8 cellular contexts compared by ENCODE assay signal in genomic region chr20:3276400-3277015, GRCh38. TPM values are rescaled to one million over a fixed set of nuclear protein-coding genes. Genes with fewer than 3 reads are reported as not detected.
DNase-seq lines count a peak whose midpoint lies in the region; ATAC-seq and TF ChIP-seq lines count a peak whose summit lies in the region.

No MANE protein-coding gene starts in this region.

- H3K4me3 Mint-ChIP-seq in Caco-2 (ENCODE audit: unreplicated experiment): no peak overlapping the region

- TF ChIP-seq CTCF in Caco-2 (IDR thresholded peaks at IDR 0.05; ENCODE audit: insufficient read depth in 1 of 2, low read depth in 1 of 2, low read length in 1 of 2, severe bottlenecking in 1 of 2, unreplicated experiment in 1 of 2) (peak; percentile 24 to 39), IMR-90 (conservative IDR thresholded peaks at IDR 0.05; ENCODE audit: low read depth, low read length) (peak; percentile 30), spleen (IDR thresholded peaks at IDR 0.05 in 8 of 11, conservative IDR thresholded peaks at IDR 0.05 in 3 of 11) (peak in 1 of 11 experiments; percentile 6)

- intact Hi-C loops in Caco-2 (cut with micrococcal nuclease; ENCODE audit: unreplicated experiment): loop anchor here (2.0 kb wide), 1 partner anchor 58 kb away; no protein-coding TSS in a partner anchor
- intact Hi-C loops in IMR-90 (cut with micrococcal nuclease): loop anchor here (1.0 kb wide), 1 partner anchor 58 kb away; no protein-coding TSS in a partner anchor
- intact Hi-C loops in spleen (cut with DNase I; ENCODE audit: low total_unique reads): no loop called here

- no peak overlapping the region for H2AK5ac ChIP-seq in IMR-90 (ENCODE audit: low read depth, low read length)

- H3K9me3 ChIP-seq in Caco-2: no peaks in the 10 kb centered on the region
- no peaks in the 10 kb centered on the region for H3K9me3 ChIP-seq in IMR-90 (ENCODE audit: control insufficient read depth, insufficient read depth, low read length)
- no peaks in the 10 kb centered on the region for H3K9me3 ChIP-seq in spleen

- no peak overlapping the region for H2AK9ac ChIP-seq in IMR-90 (replicated peaks; ENCODE audit: low read depth, low read length, poor library complexity)

- no peaks in the 10 kb centered on the region for H3K4me1 ChIP-seq in Caco-2
- no peaks in the 10 kb centered on the region for H3K4me1 ChIP-seq in IMR-90 (ENCODE audit: control insufficient read depth, insufficient read depth, low read length)
- H3K4me1 ChIP-seq in spleen: no peaks in the 10 kb centered on the region

- H3K27me3 ChIP-seq in Caco-2 (replicated peaks; ENCODE audit: control insufficient read depth, insufficient read depth, low read length) (no peaks in the 10 kb centered on the region), IMR-90 (ENCODE audit: control insufficient read depth, insufficient read depth, low read length) (no peaks in the 10 kb centered on the region), spleen (replicated peaks in 1 of 7) (no peaks in the 10 kb centered on the region)

- no peak overlapping the region for H3K23ac ChIP-seq in IMR-90 (ENCODE audit: low read depth, low read length)

- TF ChIP-seq RAD21 in IMR-90 (IDR thresholded peaks at IDR 0.05; ENCODE audit: low read length): peak; percentile 38

- CTCF ChIA-PET in Caco-2 (lab: Charles Lee): interaction anchor here (0.6 to 1.7 kb wide), 3 partner anchors 26 to 304 kb away, joined by 3 to 5 read pairs (median 4); no protein-coding TSS in a partner anchor
- CTCF ChIA-PET in IMR-90 (lab: Yijun Ruan, JAX): no interaction called here

- no peak overlapping the region for H2BK5ac ChIP-seq in IMR-90 (ENCODE audit: low read depth, low read length, poor library complexity, severe bottlenecking)

- POLR2A ChIA-PET in Caco-2 (lab: Charles Lee) (no interaction called here), IMR-90 (lab: Charles Lee; ENCODE audit: unreplicated experiment) (no interaction called here)

- no peak overlapping the region for H3K27ac ChIP-seq in IMR-90 (ENCODE audit: insufficient read depth, low read length)
- H3K27ac ChIP-seq in spleen: no peak overlapping the region

- DNase-seq in Caco-2 (peak in 1 of 2 experiments; percentile 45), IMR-90 (peak; percentile 22), SW480 (ENCODE audit: low spot score) (peak; percentile 39), kidney tubule cell (ENCODE audit: low spot score) (peak; percentile 35), SK-N-DZ (ENCODE audit: low spot score) (no peak), spleen (no peak)

- H3K4me1 Mint-ChIP-seq in Caco-2 (ENCODE audit: low read depth, unreplicated experiment): no peaks in the 10 kb centered on the region

- H3K27ac Mint-ChIP-seq in Caco-2 (ENCODE audit: unreplicated experiment): no peak overlapping the region

- H3K56ac ChIP-seq in IMR-90 (ENCODE audit: extremely low read depth, insufficient read depth, low read length): no peak overlapping the region

- no peaks in the 10 kb centered on the region for H3K9me3 Mint-ChIP-seq in Caco-2 (ENCODE audit: unreplicated experiment)

- dilution Hi-C loops in IMR-90 (cut with HindIII; ENCODE audit: low sequenced_read_pairs, unreplicated experiment): no loop called here

- H3K36me3 ChIP-seq in Caco-2 (ENCODE audit: control insufficient read depth, insufficient read depth, low read length) (no peaks in the 10 kb centered on the region), IMR-90 (ENCODE audit: control insufficient read depth, insufficient read depth, low read length) (peaks cover 47% of the 10 kb centered on the region), spleen (peaks cover 0 to 99% (median 44%) of the 10 kb centered on the region in 6 donors)

- TF ChIP-seq POLR2A in IMR-90 (IDR thresholded peaks at IDR 0.05; ENCODE audit: low read depth, low read length) (no peak), spleen (IDR thresholded peaks at IDR 0.05) (no peak)

- H4K8ac ChIP-seq in IMR-90 (ENCODE audit: low read depth in 2 of 2, low read length in 2 of 2): no peak overlapping the region

- H3K14ac ChIP-seq in IMR-90 (replicated peaks; ENCODE audit: low read depth, low read length): no peak overlapping the region

- no peak overlapping the region for H4K5ac ChIP-seq in IMR-90 (ENCODE audit: low read depth, low read length)

- no peak overlapping the region for H3K18ac ChIP-seq in IMR-90 (ENCODE audit: low read depth, low read length)

- no peaks in the 10 kb centered on the region for H3K79me1 ChIP-seq in IMR-90 (ENCODE audit: low read depth in 1 of 2, low read length in 2 of 2)

- no peak overlapping the region for H3K9ac ChIP-seq in IMR-90 (ENCODE audit: low read depth, low read length)

- H2BK15ac ChIP-seq in IMR-90 (ENCODE audit: low read depth, low read length): no peak overlapping the region

- H3K36me3 Mint-ChIP-seq in Caco-2 (ENCODE audit: insufficient read depth, unreplicated experiment): no peaks in the 10 kb centered on the region

- no peak overlapping the region for H3K4ac ChIP-seq in IMR-90 (ENCODE audit: low read depth, low read length)

- H4K20me1 ChIP-seq in IMR-90 (ENCODE audit: insufficient read depth, low read length): no peaks in the 10 kb centered on the region

- ATAC-seq in IMR-90 (ENCODE audit: low read depth) (peak; percentile 61; the same call in 1 of the 2 replicates), HG03460 (IDR thresholded peaks at IDR 0.05; ENCODE audit: unreplicated experiment) (no peak), GM19452 (IDR thresholded peaks at IDR 0.05; ENCODE audit: unreplicated experiment) (no peak)

- no peak overlapping the region for H2AFZ ChIP-seq in IMR-90 (replicated peaks; ENCODE audit: low read length, poor library complexity)

- peaks cover 2% of the 10 kb centered on the region for H3K27me3 Mint-ChIP-seq in Caco-2 (ENCODE audit: insufficient read depth, unreplicated experiment)

- no peak overlapping the region for H4K91ac ChIP-seq in IMR-90 (ENCODE audit: insufficient read depth, low read depth, low read length)

- H3K4me3 ChIP-seq in Caco-2 (ENCODE audit: low read depth, low read length) (no peak overlapping the region), IMR-90 (ENCODE audit: insufficient read depth, low read depth, low read length) (no peak overlapping the region), spleen (no peak overlapping the region)

- H2BK20ac ChIP-seq in IMR-90 (ENCODE audit: low read depth, low read length): no peak overlapping the region

- no peaks in the 10 kb centered on the region for H3K9me1 ChIP-seq in IMR-90 (ENCODE audit: insufficient read depth, low read length)

- in situ Hi-C loops in IMR-90 (cut with MboI; ENCODE audit: low sequenced_read_pairs): no loop called here

- BruUV-seq in Caco-2 (replicated peaks; lab: Mats Ljungman, UMichigan) (no TSS peak), IMR-90 (replicated peaks; lab: Mats Ljungman, UMichigan) (no TSS peak)

- no peak overlapping the region for H2BK120ac ChIP-seq in IMR-90 (ENCODE audit: low read depth, low read length)

- no peak overlapping the region for H3K4me2 ChIP-seq in IMR-90 (ENCODE audit: low read depth, low read length)

- WGBS in IMR-90 (ENCODE audit: extremely low coverage in 2 of 2, insufficient read length in 1 of 2), 2 experiments: no CpG with 5 or more reads among the region's 1 CpG
- 68 to 87% (median 75%) methylated on average over 1 of the region's 1 CpG for WGBS in spleen, 5 donors

TF ChIP-seq in IMR-90, 13 proteins besides CTCF, POLR2A, EP300 and RAD21:
- no peak for TF ChIP-seq MAZ (IDR thresholded peaks at IDR 0.05; ENCODE audit: borderline replicate concordance, low read depth, low read length)
- no peak for TF ChIP-seq CEBPB (IDR thresholded peaks at IDR 0.05; ENCODE audit: low read depth, low read length)
- TF ChIP-seq FOS (IDR thresholded peaks at IDR 0.05; ENCODE audit: low read depth, low read length): no peak
- no peak for TF ChIP-seq SMC3 (IDR thresholded peaks at IDR 0.05; ENCODE audit: low read depth, low read length)
- no peak for TF ChIP-seq RCOR1 (IDR thresholded peaks at IDR 0.05; ENCODE audit: insufficient replicate concordance, low read length)

RNA-seq across cellular contexts. Expression of gene SLC4A11, which starts 37.5 kb away (rescaled TPM):
- total RNA-seq in Caco-2 (2022) (8.6 and 9.5 TPM in 2 replicates), IMR-90 (2012; rRNA removed) (0.28 and 0.36 TPM in 2 replicates), spleen (1 to 10 TPM in 2 of 7 donors, under 1 TPM in 5; 0.52 to 1.6 (median 0.67) TPM)
- polyA plus RNA-seq in IMR-90 (2012; rRNA removed) (0.79 and 0.95 TPM in 2 replicates), spleen (1 to 10 TPM in 2 of 3 donors, under 1 TPM in 1; 0.93 to 1.4 (median 1.1) TPM)
- 0.36 and 0.60 TPM in 2 replicates for polyA plus RNA-seq in IMR-90 (2012; cell fraction: cytosol; rRNA removed)
- polyA plus RNA-seq in IMR-90 (2012; cell fraction: nucleus; rRNA removed; ENCODE audit: low replicate concordance): 5.7 and 12.8 TPM in 2 replicates
- 0.08 TPM in 1 of 2 replicates, not detected in the other for polyA plus RNA-seq in SK-N-DZ (2014; cell fraction: cytosol; rRNA removed)
- 1.2 and 1.5 TPM in 2 replicates for polyA plus RNA-seq in SK-N-DZ (2014; cell fraction: nucleus; rRNA removed)

Comparison
In these comparisons a context has a peak if more than half of its experiments do, and no peak if none do; other contexts are left out.
1. DNase-seq: peak in IMR-90 (single experiment), SW480 (single experiment) and kidney tubule cell (single experiment); none in SK-N-DZ (single experiment) and spleen (single experiment).